ENCODE assay signal across 23 cellular contexts in genomic region chr15:56168394-56168793, GRCh38.
DNase-seq lines count a peak whose midpoint lies in the region; ATAC-seq, FAIRE-seq and TF ChIP-seq lines count a peak whose summit lies in the region.
"Had no signal": no experiment of that assay in that cellular context is flagged by ENCODE, and none has a peak within 500 bp of the region (broad histone marks: within the 10 kb centered on the region; RNA-seq: fewer than 3 reads in every experiment).

No MANE protein-coding gene starts in this region.

- intact Hi-C loops in HepG2 (cut with micrococcal nuclease; ENCODE audit: unreplicated experiment): no loop called here
- intact Hi-C loops in right lobe of liver (cut with DNase I): no loop called here
- intact Hi-C loops in Right ventricle myocardium inferior (cut with DNase I): no loop called here
- intact Hi-C loops in ascending aorta (cut with DNase I): no loop called here

- H3K27me3 ChIP-seq in HepG2 (ENCODE audit: control insufficient read depth in 1 of 2, insufficient read depth in 2 of 2, low read length in 2 of 2) (no peaks in the 10 kb centered on the region), right lobe of liver (no peaks in the 10 kb centered on the region), ascending aorta (no peaks in the 10 kb centered on the region)
- H3K27me3 ChIP-seq: neural progenitor cell had no signal

- in situ Hi-C loops in HepG2 (cut with HindIII; ENCODE audit: extremely low pct_ligation_motif_present, low pct_unique_long_range_greater_than_20kb): no loop called here

- H3K4me2 ChIP-seq in HepG2 (ENCODE audit: low read depth, low read length): no peak overlapping the region
- H3K4me2 ChIP-seq: GM23338, neural progenitor cell had no signal

- CTCF ChIA-PET in HepG2 (lab: Yijun Ruan, JAX; ENCODE audit: low intra/inter-chr PET ratio, low total read pairs): no interaction called here

- H3K4me3 ChIP-seq in HepG2 (replicated peaks in 1 of 3; ENCODE audit: insufficient read depth in 1 of 3, low read depth in 2 of 3, low read length in 3 of 3) (no peak overlapping the region), right lobe of liver (no peak overlapping the region), fibroblast of pulmonary artery (replicated peaks; ENCODE audit: low read depth, low read length) (no peak overlapping the region), ascending aorta (no peak overlapping the region)
- H3K4me3 ChIP-seq: GM23338, neural progenitor cell had no signal

- TF ChIP-seq CTCF in HepG2 (CRISPR knock-in tag; IDR thresholded peaks at IDR 0.05): no peak
- no peak for TF ChIP-seq CTCF in right lobe of liver (IDR thresholded peaks at IDR 0.05)
- TF ChIP-seq CTCF in fibroblast of pulmonary artery (IDR thresholded peaks at IDR 0.05; ENCODE audit: low read length, missing control alignments): no peak
- no peak for TF ChIP-seq CTCF in ascending aorta (IDR thresholded peaks at IDR 0.05)

- H3K4me1 ChIP-seq in HepG2 (ENCODE audit: insufficient read depth, low read length): 0 out of 2 replicates have a peak, but pooled peaks cover 5% of the 10 kb centered on the region
- H3K4me1 ChIP-seq in right lobe of liver: no peaks in the 10 kb centered on the region
- H3K4me1 ChIP-seq in ascending aorta: no peaks in the 10 kb centered on the region

- BruUV-seq in HepG2 (replicated peaks; lab: Mats Ljungman, UMichigan): no TSS peak

- H3K9ac ChIP-seq in HepG2 (ENCODE audit: insufficient read depth, low read depth, low read length): no peak overlapping the region
- H3K9ac ChIP-seq: neural progenitor cell had no signal

- no peak overlapping the region for H2AFZ ChIP-seq in HepG2 (ENCODE audit: low read length)
- H2AFZ ChIP-seq: GM23338, neural progenitor cell had no signal

- no peak for DNase-seq in HepG2 (ENCODE audit: low spot score)
- DNase-seq in right lobe of liver: no peak
- peak; percentile 40 for DNase-seq in RKO (ENCODE audit: low spot score)
- DNase-seq in fibroblast of pulmonary artery (ENCODE audit: low read depth): peak; percentile 29
- DNase-seq in NOMO-1 (lab: John Stamatoyannopoulos, UW; ENCODE audit: unreplicated experiment in 2 of 2): no peak
- no peak for DNase-seq in Right ventricle myocardium inferior (ENCODE audit: missing footprints)
- no peak for DNase-seq in ascending aorta (ENCODE audit: low spot score in 2 of 2)
- DNase-seq in dedifferentiated amniotic fluid mesenchymal stem cell (ENCODE audit: extremely low spot score): no peak
- DNase-seq: activated CD4-positive, alpha-beta T cell treated with anti-CD3 and anti-CD28 coated beads, Interleukin-2, amount 50 U/mL, for 1 hour; activated T-cell treated with anti-CD3 and anti-CD28 coated beads, Interleukin-2, amount 50 U/mL, for 48 hours; cerebellar nuclear complex; head of caudate nucleus; islet precursor cell; MV-4-11; NCI-H2029; NCI-H510A treated with DMSO at 0.1 percent for 48 hours; OCI-M1; retina had no signal

- H3K27ac ChIP-seq in HepG2 (ENCODE audit: extremely low read length, insufficient read depth, low read length) (no peak overlapping the region), right lobe of liver (no peak overlapping the region), ascending aorta (no peak overlapping the region)
- H3K27ac ChIP-seq: neural progenitor cell had no signal

- POLR2A ChIA-PET in HepG2 (lab: Yijun Ruan, JAX): no interaction called here

- no peak for TF ChIP-seq RAD21 in HepG2 (CRISPR knock-in tag; IDR thresholded peaks at IDR 0.05)

- H3K36me3 ChIP-seq in HepG2 (replicated peaks in 1 of 2; ENCODE audit: control insufficient read depth in 1 of 2, insufficient read depth in 2 of 2, low read length in 2 of 2) (peaks cover 5 to 48% of the 10 kb centered on the region in 2 experiments), right lobe of liver (peaks cover 0 to 16% (median 0%) of the 10 kb centered on the region in 4 donors), ascending aorta (peaks cover 2 to 8% of the 10 kb centered on the region in 2 donors)
- H3K36me3 ChIP-seq: neural progenitor cell had no signal

- TF ChIP-seq EP300 in HepG2 (IDR thresholded peaks at IDR 0.05; ENCODE audit: low read depth in 2 of 2, low read length in 2 of 2) (no peak), HepG2 (CRISPR knock-in tag; IDR thresholded peaks at IDR 0.05; ENCODE audit: borderline replicate concordance) (no peak)

- FAIRE-seq in HepG2 (lab: Jason Lieb, UNC): no peak
- FAIRE-seq: endometrium, GM12891, TTC549 had no signal

- no peak for ATAC-seq in HepG2
- no peak for ATAC-seq in right lobe of liver
- ATAC-seq in Right ventricle myocardium inferior: no peak
- ATAC-seq: GM23338 had no signal

- TF ChIP-seq POLR2A in HepG2 (IDR thresholded peaks at IDR 0.05; ENCODE audit: insufficient read depth in 1 of 2, low read depth in 2 of 2, low read length in 2 of 2): no peak
- no peak for TF ChIP-seq POLR2A in right lobe of liver (IDR thresholded peaks at IDR 0.05)

- WGBS in HepG2 (ENCODE audit: low lambda C conversion rate): 74% methylated on average over 2 of the region's 2 CpGs
- WGBS in right lobe of liver (ENCODE audit: insufficient coverage, low coverage, low lambda C conversion rate, missing lambda C conversion rate): 83% methylated on average over 2 of the region's 2 CpGs

- H3K9me3 ChIP-seq in HepG2 (ENCODE audit: low read length) (no peaks in the 10 kb centered on the region), right lobe of liver (no peaks in the 10 kb centered on the region), ascending aorta (no peaks in the 10 kb centered on the region)

- peaks cover 16% of the 10 kb centered on the region for H3K79me2 ChIP-seq in HepG2 (ENCODE audit: insufficient read depth, low read length)

- no peaks in the 10 kb centered on the region; the same call in 1 of the 2 replicates for H4K20me1 ChIP-seq in HepG2 (ENCODE audit: insufficient read depth, low read length)

TF ChIP-seq in HepG2, 621 proteins besides CTCF, POLR2A, EP300 and RAD21:
- TF ChIP-seq ATF6 (CRISPR knock-in tag; conservative IDR thresholded peaks at IDR 0.05) (no peak), MTF2 (CRISPR knock-in tag; IDR thresholded peaks at IDR 0.05; ENCODE audit: borderline replicate concordance) (no peak), KLF12 (CRISPR knock-in tag; IDR thresholded peaks at IDR 0.05; ENCODE audit: borderline replicate concordance) (no peak), RFX5 (IDR thresholded peaks at IDR 0.05; ENCODE audit: low read depth, low read length) (peak; percentile 67; the same call in 1 of the 2 replicates), PATZ1 (CRISPR knock-in tag; IDR thresholded peaks at IDR 0.05) (no peak)

Comparison
In these comparisons a context has a peak if more than half of its experiments do, and no peak if none do; other contexts are left out.
1. DNase-seq: peak in RKO (single experiment) and fibroblast of pulmonary artery (single experiment); none in HepG2 (single experiment), right lobe of liver (0 of 3), NOMO-1 (0 of 2), Right ventricle myocardium inferior (single experiment), ascending aorta (0 of 2) and dedifferentiated amniotic fluid mesenchymal stem cell (single experiment).